ENCODE assay signal across 1 cellular context in genomic region chr4:145625677-145626622, GRCh38.
TF ChIP-seq lines count a peak whose summit lies in the region.

No MANE protein-coding gene starts in this region.

TF ChIP-seq in IMR-90, 13 proteins besides CTCF, POLR2A, EP300 and RAD21:
- TF ChIP-seq CEBPB (IDR thresholded peaks at IDR 0.05; ENCODE audit: low read depth, low read length) = no peak
- TF ChIP-seq MAZ (IDR thresholded peaks at IDR 0.05; ENCODE audit: borderline replicate concordance, low read depth, low read length) = no peak
- no peak for TF ChIP-seq RCOR1 (IDR thresholded peaks at IDR 0.05; ENCODE audit: insufficient replicate concordance, low read length)
- no peak for TF ChIP-seq ELK1 (IDR thresholded peaks at IDR 0.05; ENCODE audit: borderline replicate concordance, low read depth, low read length)
- no peak for TF ChIP-seq SMC3 (IDR thresholded peaks at IDR 0.05; ENCODE audit: low read depth, low read length)
- TF ChIP-seq FOS (IDR thresholded peaks at IDR 0.05; ENCODE audit: low read depth, low read length) = no peak
- no peak for TF ChIP-seq CHD1 (IDR thresholded peaks at IDR 0.05; ENCODE audit: low read depth, low read length)
- no peak for TF ChIP-seq MAFK (IDR thresholded peaks at IDR 0.05; ENCODE audit: low read depth, low read length)
- TF ChIP-seq BHLHE40 (IDR thresholded peaks at IDR 0.05; ENCODE audit: low read depth, low read length) = no peak
- TF ChIP-seq MXI1 (IDR thresholded peaks at IDR 0.05; ENCODE audit: borderline replicate concordance, low read depth, low read length) = no peak
- no peak for TF ChIP-seq NFE2L2 (IDR thresholded peaks at IDR 0.05; ENCODE audit: low read depth, low read length)
- no peak for TF ChIP-seq RFX5 (IDR thresholded peaks at IDR 0.05; ENCODE audit: low read depth, low read length)
